In genomic region chr12:12126551-12126950, GRCh38 we compare ENCODE assay signal across 1 cellular context.
TF ChIP-seq lines count a peak whose summit lies in the region.

No MANE protein-coding gene starts in this region.

TF ChIP-seq in SK-N-SH, 30 proteins besides CTCF, POLR2A, EP300 and RAD21 (continued from another document):
- no peak for TF ChIP-seq USF1 (IDR thresholded peaks at IDR 0.05; ENCODE audit: borderline replicate concordance, low read depth)
- no peak for TF ChIP-seq NRF1 (IDR thresholded peaks at IDR 0.05; ENCODE audit: low read depth, low read length)
- TF ChIP-seq RFX5 (IDR thresholded peaks at IDR 0.05; ENCODE audit: low read length), result no peak
- TF ChIP-seq MAX (IDR thresholded peaks at IDR 0.05; ENCODE audit: low read depth), result no peak
- TF ChIP-seq ELF1 (IDR thresholded peaks at IDR 0.05), result no peak
- TF ChIP-seq TAF1 (IDR thresholded peaks at IDR 0.05; ENCODE audit: borderline replicate concordance, low read depth, low read length), result no peak
- no peak for TF ChIP-seq POLR2AphosphoS5 (IDR thresholded peaks at IDR 0.05; ENCODE audit: low read depth, low read length)
TF ChIP-seq in SK-N-SH: peak in this region for 0.
